8 cellular contexts compared by ENCODE assay signal in genomic region chr13:37058801-37059135, GRCh38. TPM values are rescaled to one million over a fixed set of nuclear protein-coding genes. Genes with fewer than 3 reads are reported as not detected.
DNase-seq lines count a peak whose midpoint lies in the region; ATAC-seq and TF ChIP-seq lines count a peak whose summit lies in the region.

No MANE protein-coding gene starts in this region.

- H3K4me3 Mint-ChIP-seq in activated CD4-positive, alpha-beta memory T cell treated with anti-CD3 and anti-CD28 coated beads, Interleukin-2, amount 10 ng/mL, durations not matched to agents 7 days and 5 days, result peak overlapping the region; percentile 95

- H3K4me1 Mint-ChIP-seq in activated CD4-positive, alpha-beta memory T cell treated with anti-CD3 and anti-CD28 coated beads, Interleukin-2, amount 10 ng/mL, durations not matched to agents 7 days and 5 days, result peaks cover 26% of the 10 kb centered on the region

- H3K27ac ChIP-seq in HL-60 (replicated peaks), result peak overlapping the region; percentile 96
- H3K27ac ChIP-seq in neutrophil, result peak overlapping the region; percentile 85

- H3K9me3 ChIP-seq in neutrophil, result no peaks in the 10 kb centered on the region

- H3K27me3 ChIP-seq in HL-60 (ENCODE audit: insufficient read depth, poor library complexity, severe bottlenecking) (no peaks in the 10 kb centered on the region), neutrophil (peaks cover 5% of the 10 kb centered on the region)

- TF ChIP-seq CTCF in HL-60 (IDR thresholded peaks at IDR 0.05; ENCODE audit: insufficient read depth, low read length) (no peak), fibroblast of the aortic adventitia (IDR thresholded peaks at IDR 0.05; ENCODE audit: insufficient read depth, low read length) (no peak), neutrophil (IDR thresholded peaks at IDR 0.05) (no peak), GM20000 (IDR thresholded peaks at IDR 0.05; ENCODE audit: extremely low read depth, missing control alignments) (no peak)

- POLR2A ChIA-PET in activated CD4-positive, alpha-beta memory T cell treated with anti-CD3 and anti-CD28 coated beads, Interleukin-2, amount 10 ng/mL, durations not matched to agents 7 days and 5 days (lab: Charles Lee), result interaction anchor here (0.7 to 4.4 kb wide), 10 partner anchors 11 to 1291 kb away, joined by 3 to 49 read pairs (median 4); partner anchors contain the start of genes ALG5, EXOSC8 and UFM1

- H3K27me3 Mint-ChIP-seq in activated CD4-positive, alpha-beta memory T cell treated with anti-CD3 and anti-CD28 coated beads, Interleukin-2, amount 10 ng/mL, durations not matched to agents 7 days and 5 days, result peaks cover 2% of the 10 kb centered on the region

- DNase-seq in GM04504 (ENCODE audit: low read depth) (peak; percentile 5), HL-60 (ENCODE audit: low read depth in 1 of 2, low spot score in 1 of 2) (no peak), fibroblast of the aortic adventitia (ENCODE audit: low read depth) (no peak), NK-92 (lab: John Stamatoyannopoulos, UW; ENCODE audit: unreplicated experiment) (no peak), GM20000 (ENCODE audit: low spot score) (no peak)
- DNase-seq in activated CD4-positive, alpha-beta memory T cell treated with anti-CD3 and anti-CD28 coated beads, Interleukin-2, amount 10 ng/mL, durations not matched to agents 7 days and 5 days, result peak; percentile 39

- CTCF ChIA-PET in activated CD4-positive, alpha-beta memory T cell treated with anti-CD3 and anti-CD28 coated beads, Interleukin-2, amount 10 ng/mL, durations not matched to agents 7 days and 5 days (lab: Charles Lee), result no interaction called here

- H3K27ac Mint-ChIP-seq in activated CD4-positive, alpha-beta memory T cell treated with anti-CD3 and anti-CD28 coated beads, Interleukin-2, amount 10 ng/mL, durations not matched to agents 7 days and 5 days, result peak overlapping the region; percentile 96

- H3K36me3 ChIP-seq in neutrophil, result no peaks in the 10 kb centered on the region

- peaks cover 2% of the 10 kb centered on the region for H3K9me3 Mint-ChIP-seq in activated CD4-positive, alpha-beta memory T cell treated with anti-CD3 and anti-CD28 coated beads, Interleukin-2, amount 10 ng/mL, durations not matched to agents 7 days and 5 days

- H3K36me3 Mint-ChIP-seq in activated CD4-positive, alpha-beta memory T cell treated with anti-CD3 and anti-CD28 coated beads, Interleukin-2, amount 10 ng/mL, durations not matched to agents 7 days and 5 days (ENCODE audit: low read depth), result peaks cover 28% of the 10 kb centered on the region

- ATAC-seq in GM21447 (IDR thresholded peaks at IDR 0.05; ENCODE audit: unreplicated experiment), result peak; percentile 32

- peaks cover 25 to 29% of the 10 kb centered on the region in 2 experiments for H3K4me1 ChIP-seq in neutrophil (ENCODE audit: control insufficient read depth in 1 of 2, insufficient read depth in 1 of 2, low read depth in 1 of 2, low read length in 1 of 2)

- H3K4me3 ChIP-seq in HL-60 (replicated peaks; ENCODE audit: insufficient read depth, low read length), result peak overlapping the region; percentile 67
- H3K4me3 ChIP-seq in fibroblast of the aortic adventitia (ENCODE audit: low read depth, low read length), result peak overlapping the region; percentile 88
- H3K4me3 ChIP-seq in neutrophil (ENCODE audit: low read depth in 1 of 2, low read length in 1 of 2), result peak overlapping the region; percentile 69 to 93

RNA-seq across cellular contexts. Expression of gene SUPT20H, which starts 0.7 kb away (rescaled TPM):
- total RNA-seq in activated CD4-positive, alpha-beta memory T cell treated with anti-CD3 and anti-CD28 coated beads, Interleukin-2, amount 10 ng/mL, durations not matched to agents 7 days and 5 days, result 10 to 100 TPM; 70.7 to 70.9 TPM
- total RNA-seq in fibroblast of the aortic adventitia (ENCODE audit: low replicate concordance), result 54.3 and 69.4 TPM in 2 replicates

RNA-seq across cellular contexts. Expression of gene CSNK1A1L, which starts 46.7 kb away (rescaled TPM):
- total RNA-seq in activated CD4-positive, alpha-beta memory T cell treated with anti-CD3 and anti-CD28 coated beads, Interleukin-2, amount 10 ng/mL, durations not matched to agents 7 days and 5 days, result not detected
- total RNA-seq in fibroblast of the aortic adventitia (ENCODE audit: low replicate concordance), result not detected in 2 replicates

RNA-seq across cellular contexts. Expression of gene EXOSC8, which starts 58.2 kb away (rescaled TPM):
- 100 to 1,000 TPM; 101 to 109 TPM for total RNA-seq in activated CD4-positive, alpha-beta memory T cell treated with anti-CD3 and anti-CD28 coated beads, Interleukin-2, amount 10 ng/mL, durations not matched to agents 7 days and 5 days
- total RNA-seq in fibroblast of the aortic adventitia (ENCODE audit: low replicate concordance), result 41.9 and 55.2 TPM in 2 replicates

RNA-seq across cellular contexts. Expression of gene ALG5, which starts 59.6 kb away (rescaled TPM):
- total RNA-seq in activated CD4-positive, alpha-beta memory T cell treated with anti-CD3 and anti-CD28 coated beads, Interleukin-2, amount 10 ng/mL, durations not matched to agents 7 days and 5 days, result 10 to 100 TPM; 36.3 to 36.6 TPM
- 22.9 and 53.2 TPM in 2 replicates for total RNA-seq in fibroblast of the aortic adventitia (ENCODE audit: low replicate concordance)

Comparison
In these comparisons a context has a peak if more than half of its experiments do, and no peak if none do; other contexts are left out.
1. DNase-seq: peak in GM04504 (single experiment) and activated CD4-positive, alpha-beta memory T cell treated with anti-CD3 and anti-CD28 coated beads, Interleukin-2, amount 10 ng/mL, durations not matched to agents 7 days and 5 days (single experiment); none in HL-60 (0 of 2), fibroblast of the aortic adventitia (single experiment), NK-92 (single experiment) and GM20000 (single experiment).
2. Peak in every context shown above with its lines, with median percentiles within 50 percentile points of each other: H3K4me3 ChIP-seq.